In the genomic region with DNA sequence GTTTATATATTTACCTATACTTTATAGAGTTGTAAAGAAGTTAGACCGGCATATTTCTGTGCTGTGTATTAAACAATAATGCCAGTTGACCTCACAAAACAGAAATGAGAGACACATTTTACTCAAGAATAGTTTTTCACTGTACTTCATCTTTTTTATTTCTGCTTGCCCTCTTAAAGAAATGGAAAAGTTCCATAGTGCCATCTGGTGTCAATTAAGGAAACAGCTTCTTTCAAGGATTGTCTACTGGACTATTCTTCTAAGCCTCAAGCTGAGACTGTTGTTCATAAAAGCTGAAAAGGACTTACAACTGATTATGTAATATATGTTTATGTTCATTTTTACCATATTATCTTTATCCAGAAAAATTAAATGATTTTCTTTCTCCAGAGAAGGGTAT, we compare ENCODE assay signal across 8 cellular contexts.
DNase-seq lines count a peak whose midpoint lies in the region; ATAC-seq and TF ChIP-seq lines count a peak whose summit lies in the region.

No MANE protein-coding gene starts in this region.

- H3K9ac ChIP-seq in OCI-LY3 (ENCODE audit: low read length), result no peak overlapping the region

- no peaks in the 10 kb centered on the region for H3K27me3 ChIP-seq in OCI-LY3 (ENCODE audit: low read depth, low read length)

- no peaks in the 10 kb centered on the region for H3K79me2 ChIP-seq in OCI-LY3 (ENCODE audit: low read length)

- ATAC-seq in HG03432 (IDR thresholded peaks at IDR 0.05; ENCODE audit: unreplicated experiment) (peak; percentile 74), HG03108 (IDR thresholded peaks at IDR 0.05; ENCODE audit: unreplicated experiment) (no peak)

- DNase-seq in foreskin fibroblast, result peak; percentile 36 to 76
- DNase-seq in NCI-H1436 (lab: John Stamatoyannopoulos, UW), result no peak
- no peak for DNase-seq in C1 segment of cervical spinal cord (lab: John Stamatoyannopoulos, UW)
- no peak for DNase-seq in anterior cingulate cortex (lab: John Stamatoyannopoulos, UW)

- H2AFZ ChIP-seq in OCI-LY3 (ENCODE audit: low read depth, low read length), result no peak overlapping the region

- TF ChIP-seq CTCF in C4-2B (conservative IDR thresholded peaks at IDR 0.05) (peak; percentile 66), OCI-LY3 (IDR thresholded peaks at IDR 0.05; ENCODE audit: low read depth, low read length) (peak; percentile 78), foreskin fibroblast (IDR thresholded peaks at IDR 0.05; ENCODE audit: low read depth, low read length) (peak; percentile 27)

- no peaks in the 10 kb centered on the region for H4K20me1 ChIP-seq in OCI-LY3 (ENCODE audit: insufficient read depth, low read length)

- H3K4me2 ChIP-seq in OCI-LY3 (ENCODE audit: low read length), result peak overlapping the region; percentile 9; the same call in 1 of the 2 replicates

- H3K9me3 ChIP-seq in OCI-LY3 (ENCODE audit: insufficient read depth, low read length), result no peaks in the 10 kb centered on the region

- H3K4me3 ChIP-seq in OCI-LY3 (ENCODE audit: low read length) (no peak overlapping the region), foreskin fibroblast (ENCODE audit: low read depth in 1 of 2, low read length in 2 of 2) (no peak overlapping the region)

- peaks cover 21% of the 10 kb centered on the region for H3K4me1 ChIP-seq in OCI-LY3 (ENCODE audit: low read length)

- H3K27ac ChIP-seq in C4-2B (no peak overlapping the region), OCI-LY3 (ENCODE audit: low read length) (no peak overlapping the region)

- no peaks in the 10 kb centered on the region for H3K36me3 ChIP-seq in OCI-LY3 (replicated peaks; ENCODE audit: low read depth, low read length)

Comparison
In these comparisons a context has a peak if more than half of its experiments do, and no peak if none do; other contexts are left out.
1. CTCF ChIP-seq: peak in every context shown above with its lines; median percentile 78 in OCI-LY3; 66 in C4-2B; 27 in foreskin fibroblast.
2. DNase-seq: peak in foreskin fibroblast (2 of 2); none in NCI-H1436 (single experiment), C1 segment of cervical spinal cord (0 of 14) and anterior cingulate cortex (0 of 58).